In genomic region chr5:82622205-82622604, GRCh38 we compare ENCODE assay signal across 20 cellular contexts.
DNase-seq lines count a peak whose midpoint lies in the region; FAIRE-seq and TF ChIP-seq lines count a peak whose summit lies in the region.
"Had no signal": no experiment of that assay in that cellular context is flagged by ENCODE, and none has a peak within 500 bp of the region (broad histone marks: within the 10 kb centered on the region; RNA-seq: fewer than 3 reads in every experiment).

No MANE protein-coding gene starts in this region.

- peak; percentile 69 for DNase-seq in M059J (ENCODE audit: low read depth)
- DNase-seq in colonic mucosa: no peak
- DNase-seq in urothelium cell line (ENCODE audit: low spot score): peak; percentile 33
- DNase-seq in dorsolateral prefrontal cortex: no peak
- no peak for DNase-seq in 8988T
- no peak for DNase-seq in NCI-H774 (lab: John Stamatoyannopoulos, UW)
- DNase-seq: CD4-positive, CD25-positive, alpha-beta regulatory T cell; DMS79; KBM-7; NCI-H1092 treated with DMSO at 0.1 percent for 48 hours; NCI-H146; NCI-H2029; NCI-H345; NCI-H82; OCI-M1; Right ventricle myocardium superior had no signal

- H3K9me3 ChIP-seq in colonic mucosa (no peaks in the 10 kb centered on the region), mucosa of rectum (ENCODE audit: control insufficient read depth in 2 of 2, low read length in 2 of 2) (no peaks in the 10 kb centered on the region)
- H3K9me3 ChIP-seq: A549 had no signal

- H3K27me3 ChIP-seq in colonic mucosa: no peaks in the 10 kb centered on the region
- H3K27me3 ChIP-seq in mucosa of rectum (ENCODE audit: control insufficient read depth in 2 of 2, insufficient read depth in 2 of 2, low read length in 2 of 2): no peaks in the 10 kb centered on the region
- H3K27me3 ChIP-seq in dorsolateral prefrontal cortex: no peaks in the 10 kb centered on the region

- no peak for FAIRE-seq in urothelium cell line (lab: Jason Lieb, UNC)
- FAIRE-seq: A549, H54 had no signal

- TF ChIP-seq CTCF in colonic mucosa (IDR thresholded peaks at IDR 0.05): no peak
- TF ChIP-seq CTCF in dorsolateral prefrontal cortex (IDR thresholded peaks at IDR 0.05 in 54 of 56, conservative IDR thresholded peaks at IDR 0.05 in 2 of 56; ENCODE audit: low read depth in 1 of 56, partially characterized antibody in 56 of 56): no peak

- intact Hi-C loops in colonic mucosa (cut with DNase I) (no loop called here), dorsolateral prefrontal cortex (cut with DNase I) (no loop called here)

- no peak overlapping the region for H3K4me3 ChIP-seq in colonic mucosa
- no peak overlapping the region for H3K4me3 ChIP-seq in mucosa of rectum (ENCODE audit: low read length in 2 of 2)
- no peak overlapping the region for H3K4me3 ChIP-seq in dorsolateral prefrontal cortex
- H3K4me3 ChIP-seq: A549 had no signal

- H3K4me1 ChIP-seq in colonic mucosa: no peaks in the 10 kb centered on the region
- H3K4me1 ChIP-seq in mucosa of rectum (ENCODE audit: control insufficient read depth in 2 of 2, insufficient read depth in 2 of 2, low read length in 2 of 2): peaks cover 14 to 19% of the 10 kb centered on the region in 2 donors
- H3K4me1 ChIP-seq: A549 had no signal

- H3K27ac ChIP-seq in colonic mucosa: peak overlapping the region; percentile 83
- H3K27ac ChIP-seq in mucosa of rectum (ENCODE audit: low read depth in 2 of 2, low read length in 2 of 2): peak overlapping the region; percentile 67
- H3K27ac ChIP-seq in dorsolateral prefrontal cortex: no peak overlapping the region
- H3K27ac ChIP-seq: A549, HL-60 had no signal

- no peak overlapping the region for H3K9ac ChIP-seq in colonic mucosa (ENCODE audit: low read depth in 2 of 2, low read length in 2 of 2)
- H3K9ac ChIP-seq in mucosa of rectum (ENCODE audit: low read depth in 1 of 2, low read length in 2 of 2): no peak overlapping the region

- H3K36me3 ChIP-seq in colonic mucosa: no peaks in the 10 kb centered on the region
- no peaks in the 10 kb centered on the region for H3K36me3 ChIP-seq in mucosa of rectum (ENCODE audit: control insufficient read depth in 2 of 2, insufficient read depth in 2 of 2, low read length in 2 of 2)

Comparison
In these comparisons a context has a peak if more than half of its experiments do, and no peak if none do; other contexts are left out.
1. DNase-seq: peak in M059J (single experiment) and urothelium cell line (single experiment); none in colonic mucosa (single experiment), dorsolateral prefrontal cortex (0 of 10), 8988T (single experiment) and NCI-H774 (single experiment).
2. H3K27ac ChIP-seq: peak in colonic mucosa (single experiment) and mucosa of rectum (2 of 2); none in dorsolateral prefrontal cortex (0 of 59).